ENCODE assay signal across 29 cellular contexts in genomic region chr3:66692108-66692750, GRCh38.
DNase-seq lines count a peak whose midpoint lies in the region; ATAC-seq and TF ChIP-seq lines count a peak whose summit lies in the region.
"Had no signal": no experiment of that assay in that cellular context is flagged by ENCODE, and none has a peak within 500 bp of the region (broad histone marks: within the 10 kb centered on the region; RNA-seq: fewer than 3 reads in every experiment).

No MANE protein-coding gene starts in this region.

- H3K27ac ChIP-seq in colonic mucosa (no peak overlapping the region), neuronal stem cell (replicated peaks; ENCODE audit: low read length) (no peak overlapping the region), stomach smooth muscle (ENCODE audit: low read length) (peak overlapping the region; percentile 74)
- H3K27ac ChIP-seq: BLaER1 treated with 17β-estradiol and CSF1 and Interleukin-3, amounts not matched to agents 10 nM and 100 nM; cardiac muscle cell; right atrium auricular region; SJSA1 had no signal

- no peak overlapping the region for H3K14ac ChIP-seq in neuronal stem cell (ENCODE audit: low read length)

- H2AK5ac ChIP-seq in neuronal stem cell (ENCODE audit: low read depth, low read length), result no peak overlapping the region

- H3K79me1 ChIP-seq in neuronal stem cell (ENCODE audit: low read depth, low read length), result no peaks in the 10 kb centered on the region

- H3K27me3 ChIP-seq in colonic mucosa (no peaks in the 10 kb centered on the region), neuronal stem cell (ENCODE audit: control insufficient read depth in 3 of 3, insufficient read depth in 3 of 3, low read depth in 1 of 3, low read length in 3 of 3) (no peaks in the 10 kb centered on the region), stomach smooth muscle (ENCODE audit: control insufficient read depth in 1 of 2, insufficient read depth in 2 of 2, low read length in 2 of 2) (no peaks in the 10 kb centered on the region)
- H3K27me3 ChIP-seq: BLaER1 treated with 17β-estradiol and CSF1 and Interleukin-3, amounts not matched to agents 10 nM and 100 nM; cardiac muscle cell; MG63; right atrium auricular region; SJSA1 had no signal

- H3K4me2 ChIP-seq in neuronal stem cell (ENCODE audit: insufficient read depth, low read length, poor library complexity, severe bottlenecking), result no peak overlapping the region
- H3K4me2 ChIP-seq: BLaER1 treated with 17β-estradiol and CSF1 and Interleukin-3, amounts not matched to agents 10 nM and 100 nM had no signal

- no CpG with 5 or more reads among the region's 2 CpGs for WGBS in neuronal stem cell (ENCODE audit: extremely low coverage in 2 of 2, insufficient read length in 2 of 2, insufficient replicate concordance in 1 of 2), 2 donors

- H4K8ac ChIP-seq in neuronal stem cell (ENCODE audit: low read depth, low read length), result no peak overlapping the region

- no peaks in the 10 kb centered on the region for H3K9me3 ChIP-seq in colonic mucosa
- no peaks in the 10 kb centered on the region for H3K9me3 ChIP-seq in neuronal stem cell (replicated peaks in 1 of 2; ENCODE audit: control insufficient read depth in 2 of 2, insufficient read depth in 1 of 2, low read depth in 1 of 2, low read length in 2 of 2)
- H3K9me3 ChIP-seq in stomach smooth muscle (ENCODE audit: control insufficient read depth in 2 of 2, low read length in 2 of 2), result no peaks in the 10 kb centered on the region
- H3K9me3 ChIP-seq: BLaER1 treated with 17β-estradiol and CSF1 and Interleukin-3, amounts not matched to agents 10 nM and 100 nM; HAP-1; MG63; right atrium auricular region; SJSA1 had no signal

- TF ChIP-seq CTCF in colonic mucosa (IDR thresholded peaks at IDR 0.05) (no peak), GM10266 (IDR thresholded peaks at IDR 0.05; ENCODE audit: control insufficient read depth, insufficient read depth, low read depth, missing control alignments) (no peak)

- H3K4me3 ChIP-seq in colonic mucosa (no peak overlapping the region), neuronal stem cell (ENCODE audit: low read length in 2 of 2) (no peak overlapping the region), stomach smooth muscle (ENCODE audit: low read length in 2 of 2) (no peak overlapping the region)
- H3K4me3 ChIP-seq: BLaER1 treated with 17β-estradiol and CSF1 and Interleukin-3, amounts not matched to agents 10 nM and 100 nM; cardiac muscle cell; HAP-1; lung; MG63; right atrium auricular region; SJSA1 had no signal

- no peak overlapping the region for H3K23ac ChIP-seq in neuronal stem cell (ENCODE audit: low read depth, low read length, poor library complexity)

- H2AFZ ChIP-seq in neuronal stem cell (ENCODE audit: low read length), result peak overlapping the region; percentile 74

- peak overlapping the region; percentile 4 for H3K4ac ChIP-seq in neuronal stem cell (ENCODE audit: low read length)

- H4K91ac ChIP-seq in neuronal stem cell (ENCODE audit: low read depth, low read length, poor library complexity), result no peak overlapping the region

- H3K4me1 ChIP-seq in colonic mucosa, result peaks cover 4% of the 10 kb centered on the region
- peaks cover 5 to 10% of the 10 kb centered on the region in 2 donors for H3K4me1 ChIP-seq in neuronal stem cell (ENCODE audit: control insufficient read depth in 2 of 2, insufficient read depth in 1 of 2, low read depth in 1 of 2, low read length in 2 of 2)
- peaks cover 27% of the 10 kb centered on the region for H3K4me1 ChIP-seq in stomach smooth muscle (ENCODE audit: control insufficient read depth, insufficient read depth, low read length)
- H3K4me1 ChIP-seq: BLaER1 treated with 17β-estradiol and CSF1 and Interleukin-3, amounts not matched to agents 10 nM and 100 nM; HAP-1; SJSA1 had no signal

- H3K36me3 ChIP-seq in colonic mucosa (no peaks in the 10 kb centered on the region), neuronal stem cell (replicated peaks in 1 of 2; ENCODE audit: control insufficient read depth in 2 of 2, insufficient read depth in 2 of 2, low read length in 2 of 2) (no peaks in the 10 kb centered on the region), stomach smooth muscle (ENCODE audit: control insufficient read depth in 2 of 2, insufficient read depth in 2 of 2, low read length in 2 of 2) (no peaks in the 10 kb centered on the region)
- H3K36me3 ChIP-seq: BLaER1 treated with 17β-estradiol and CSF1 and Interleukin-3, amounts not matched to agents 10 nM and 100 nM; cardiac muscle cell; HAP-1; MG63; right atrium auricular region; SJSA1 had no signal

- no peak overlapping the region for H2BK120ac ChIP-seq in neuronal stem cell (ENCODE audit: low read depth, low read length)

- no peak for ATAC-seq in GM21528 (IDR thresholded peaks at IDR 0.05; ENCODE audit: low FRiP score, unreplicated experiment)
- ATAC-seq: effector memory CD8-positive, alpha-beta T cell; stimulated activated naive B cell treated with anti-CD40 and anti-IgM and Interleukin-4, amounts not matched to agents 10 μg/mL and 1 μg/mL and 100 μg/mL, for 72 hours; T-cell had no signal

- H2BK12ac ChIP-seq in neuronal stem cell (ENCODE audit: low read length), result no peak overlapping the region

- DNase-seq in colonic mucosa (peak; percentile 34), left kidney (ENCODE audit: low read depth, low spot score) (peak; percentile 31), neuronal stem cell (ENCODE audit: low spot score) (no peak), GM10266 (ENCODE audit: extremely low spot score) (no peak), nucleus accumbens (lab: John Stamatoyannopoulos, UW) (no peak)
- DNase-seq: activated CD4-positive, alpha-beta memory T cell treated with anti-CD3 and anti-CD28 coated beads for 36 hours; activated CD4-positive, CD25-positive, alpha-beta regulatory T cell; activated CD8-positive, alpha-beta memory T cell treated with anti-CD3 and anti-CD28 coated beads, Interleukin-2, amount 50 U/mL, for 4 hours; activated naive CD4-positive, alpha-beta T cell treated with anti-CD3 and anti-CD28 coated beads, Interleukin-2, amount 50 U/mL, for 16 hours; amygdala; COR-L47; cortex of kidney; DND-41; effector memory CD8-positive, alpha-beta T cell; KBM-7; MG63; NCI-H1417; NCI-H2029 treated with DMSO at 0.1 percent for 48 hours; NCI-H748 treated with DMSO at 0.1 percent for 48 hours; stimulated activated naive B cell treated with anti-CD40 and anti-IgM and Interleukin-4, amounts not matched to agents 10 μg/mL and 1 μg/mL and 100 μg/mL, for 72 hours; T-cell had no signal

- intact Hi-C loops in colonic mucosa (cut with DNase I), result loop anchor here (10.0 kb wide), 1 partner anchor 137 kb away; no protein-coding TSS in a partner anchor

- no peak overlapping the region for H3K18ac ChIP-seq in neuronal stem cell (ENCODE audit: low read length)

- no peak overlapping the region for H3K9ac ChIP-seq in colonic mucosa (ENCODE audit: low read depth in 2 of 2, low read length in 2 of 2)
- H3K9ac ChIP-seq in neuronal stem cell (ENCODE audit: low read depth, low read length, poor library complexity), result no peak overlapping the region
- H3K9ac ChIP-seq in stomach smooth muscle (ENCODE audit: low read length in 2 of 2), result no peak overlapping the region
- H3K9ac ChIP-seq: BLaER1 treated with 17β-estradiol and CSF1 and Interleukin-3, amounts not matched to agents 10 nM and 100 nM had no signal

- no peak overlapping the region for H2BK15ac ChIP-seq in neuronal stem cell (ENCODE audit: low read length)

- no peak overlapping the region for H2BK5ac ChIP-seq in neuronal stem cell (ENCODE audit: low read length)

Comparison
In these comparisons a context has a peak if more than half of its experiments do, and no peak if none do; other contexts are left out.
1. DNase-seq: peak in colonic mucosa (single experiment) and left kidney (single experiment); none in neuronal stem cell (single experiment), GM10266 (single experiment) and nucleus accumbens (0 of 56).